12 cellular contexts compared by ENCODE assay signal in genomic region chr6:45608252-45608911, GRCh38.
DNase-seq lines count a peak whose midpoint lies in the region; ATAC-seq and TF ChIP-seq lines count a peak whose summit lies in the region.
"Had no signal": no experiment of that assay in that cellular context is flagged by ENCODE, and none has a peak within 500 bp of the region (broad histone marks: within the 10 kb centered on the region; RNA-seq: fewer than 3 reads in every experiment).

No MANE protein-coding gene starts in this region.

- H3K9me3 ChIP-seq in body of pancreas = no peaks in the 10 kb centered on the region
- no peaks in the 10 kb centered on the region for H3K9me3 ChIP-seq in naive thymus-derived CD4-positive, alpha-beta T cell (ENCODE audit: control insufficient read depth in 2 of 3, low read length in 3 of 3)

- no peaks in the 10 kb centered on the region for H3K36me3 Mint-ChIP-seq in mesothelial cell of epicardium
- H3K36me3 Mint-ChIP-seq in naive thymus-derived CD4-positive, alpha-beta T cell = peaks cover 3 to 15% (median 5%) of the 10 kb centered on the region in 5 donors
- H3K36me3 Mint-ChIP-seq: IgD-negative memory B cell had no signal

- intact Hi-C loops in body of pancreas (cut with DNase I) = no loop called here
- intact Hi-C loops in naive thymus-derived CD4-positive, alpha-beta T cell (cut with micrococcal nuclease) = no loop called here

- CTCF ChIA-PET in naive thymus-derived CD4-positive, alpha-beta T cell (lab: Charles Lee) = no interaction called here

- H3K27me3 ChIP-seq in body of pancreas = no peaks in the 10 kb centered on the region
- H3K27me3 ChIP-seq in naive thymus-derived CD4-positive, alpha-beta T cell (ENCODE audit: control insufficient read depth in 2 of 2, insufficient read depth in 2 of 2, low read length in 2 of 2) = no peaks in the 10 kb centered on the region

- H3K4me1 Mint-ChIP-seq in mesothelial cell of epicardium = peaks cover 64% of the 10 kb centered on the region
- peaks cover 0 to 21% (median 4%) of the 10 kb centered on the region in 7 donors for H3K4me1 Mint-ChIP-seq in naive thymus-derived CD4-positive, alpha-beta T cell

- 68 to 69% methylated on average over 10 of the region's 10 CpGs for WGBS in body of pancreas, 2 donors

- peak; percentile 80 for DNase-seq in DMS 273 (lab: John Stamatoyannopoulos, UW; ENCODE audit: unreplicated experiment)
- DNase-seq in M059J (ENCODE audit: low read depth) = peak; percentile 95
- no peak for DNase-seq in body of pancreas
- DNase-seq in mesothelial cell of epicardium (ENCODE audit: low spot score in 2 of 2, unreplicated experiment in 2 of 2) = no peak
- no peak for DNase-seq in naive thymus-derived CD4-positive, alpha-beta T cell
- DNase-seq: aorta, DMS53, NCI-H524 treated with DMSO at 0.1 percent for 48 hours had no signal

- peak overlapping the region; percentile 81 for H3K27ac Mint-ChIP-seq in mesothelial cell of epicardium
- H3K27ac Mint-ChIP-seq in naive thymus-derived CD4-positive, alpha-beta T cell = peak overlapping the region in 1 of 9 donors; percentile 24
- H3K27ac Mint-ChIP-seq: IgD-negative memory B cell had no signal

- no peak overlapping the region for H3K4me3 Mint-ChIP-seq in mesothelial cell of epicardium
- no peak overlapping the region for H3K4me3 Mint-ChIP-seq in naive thymus-derived CD4-positive, alpha-beta T cell
- H3K4me3 Mint-ChIP-seq: IgD-negative memory B cell had no signal

- H3K9me3 Mint-ChIP-seq in mesothelial cell of epicardium = peaks cover 9% of the 10 kb centered on the region
- H3K9me3 Mint-ChIP-seq in naive thymus-derived CD4-positive, alpha-beta T cell = peaks cover 0 to 15% (median 9%) of the 10 kb centered on the region in 11 donors

- POLR2A ChIA-PET in naive thymus-derived CD4-positive, alpha-beta T cell (lab: Charles Lee) = no interaction called here

- no peak for TF ChIP-seq CTCF in body of pancreas (IDR thresholded peaks at IDR 0.05)
- TF ChIP-seq CTCF in mesothelial cell of epicardium (IDR thresholded peaks at IDR 0.05; ENCODE audit: unreplicated experiment) = peak; percentile 62

- ATAC-seq in body of pancreas = peak; percentile 35
- ATAC-seq in GM19023 (IDR thresholded peaks at IDR 0.05; ENCODE audit: unreplicated experiment) = no peak
- no peak for ATAC-seq in GM19463 (IDR thresholded peaks at IDR 0.05; ENCODE audit: unreplicated experiment)
- ATAC-seq in HG03097 (IDR thresholded peaks at IDR 0.05; ENCODE audit: low FRiP score, unreplicated experiment) = no peak
- ATAC-seq in naive thymus-derived CD4-positive, alpha-beta T cell = no peak

- TF ChIP-seq POLR2A in body of pancreas (IDR thresholded peaks at IDR 0.05) = no peak

- peak overlapping the region in 1 of 4 donors; percentile 65 for H3K27ac ChIP-seq in body of pancreas
- H3K27ac ChIP-seq in naive thymus-derived CD4-positive, alpha-beta T cell (ENCODE audit: low read depth, low read length) = no peak overlapping the region

- H3K27me3 Mint-ChIP-seq in mesothelial cell of epicardium (ENCODE audit: low read depth) = no peaks in the 10 kb centered on the region
- no peaks in the 10 kb centered on the region for H3K27me3 Mint-ChIP-seq in naive thymus-derived CD4-positive, alpha-beta T cell

- H3K4me1 ChIP-seq in body of pancreas = no peaks in the 10 kb centered on the region
- no peaks in the 10 kb centered on the region for H3K4me1 ChIP-seq in naive thymus-derived CD4-positive, alpha-beta T cell (ENCODE audit: control insufficient read depth in 2 of 2, insufficient read depth in 2 of 2, low read length in 2 of 2)

- no peaks in the 10 kb centered on the region for H3K36me3 ChIP-seq in body of pancreas (replicated peaks in 1 of 2; ENCODE audit: insufficient read depth in 1 of 2, low read depth in 2 of 2)
- no peaks in the 10 kb centered on the region for H3K36me3 ChIP-seq in naive thymus-derived CD4-positive, alpha-beta T cell (ENCODE audit: control insufficient read depth in 2 of 3, insufficient read depth in 3 of 3, low read length in 3 of 3)

- no peak overlapping the region for H3K4me3 ChIP-seq in body of pancreas
- H3K4me3 ChIP-seq in naive thymus-derived CD4-positive, alpha-beta T cell (ENCODE audit: low read length) = no peak overlapping the region

Comparison
In these comparisons a context has a peak if more than half of its experiments do, and no peak if none do; other contexts are left out.
1. DNase-seq: peak in DMS 273 (single experiment) and M059J (single experiment); none in body of pancreas (0 of 4), mesothelial cell of epicardium (0 of 2) and naive thymus-derived CD4-positive, alpha-beta T cell (0 of 9).